In the genomic region with DNA sequence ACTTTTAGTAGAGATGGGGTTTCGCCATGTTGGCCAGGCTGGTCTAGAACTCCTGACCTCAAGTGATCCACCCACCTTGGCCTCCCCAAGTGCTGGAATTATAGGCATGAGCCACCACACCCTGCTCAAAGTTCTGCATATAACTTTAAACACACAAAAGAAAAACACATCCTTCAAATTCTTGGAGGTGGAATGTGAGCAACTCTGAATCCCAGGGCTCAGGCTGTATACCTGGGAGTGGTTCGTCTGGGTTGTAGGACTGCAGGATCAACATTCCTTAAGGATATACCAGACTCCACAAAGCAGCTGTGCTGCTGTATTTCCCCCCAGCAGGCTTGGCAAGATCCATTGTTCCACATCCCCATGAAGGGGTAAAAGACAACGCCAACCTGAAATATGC, we compare ENCODE assay signal across 24 cellular contexts.
DNase-seq lines count a peak whose midpoint lies in the region; ATAC-seq and TF ChIP-seq lines count a peak whose summit lies in the region.
"Had no signal": no experiment of that assay in that cellular context is flagged by ENCODE, and none has a peak within 500 bp of the region (broad histone marks: within the 10 kb centered on the region; RNA-seq: fewer than 3 reads in every experiment).

No MANE protein-coding gene starts in this region.

- H3K4me1 ChIP-seq in mucosa of rectum (ENCODE audit: control insufficient read depth in 2 of 2, insufficient read depth in 2 of 2, low read length in 2 of 2), result peaks cover 15 to 22% of the 10 kb centered on the region in 2 donors
- H3K4me1 ChIP-seq: parathyroid adenoma had no signal

- peak overlapping the region; percentile 29 to 74 for H3K27ac ChIP-seq in mucosa of rectum (ENCODE audit: low read depth in 2 of 2, low read length in 2 of 2)
- H3K27ac ChIP-seq: KMS-11, left ventricle myocardium inferior, parathyroid adenoma had no signal

- TF ChIP-seq CTCF in AG10803 (conservative IDR thresholded peaks at IDR 0.05; ENCODE audit: low read length) (no peak), epithelial cell of esophagus (IDR thresholded peaks at IDR 0.05; ENCODE audit: insufficient read depth, low read depth, low read length, missing control alignments) (no peak)

- no peaks in the 10 kb centered on the region for H3K27me3 ChIP-seq in mucosa of rectum (ENCODE audit: control insufficient read depth in 2 of 2, insufficient read depth in 2 of 2, low read length in 2 of 2)
- H3K27me3 ChIP-seq: gastrocnemius medialis had no signal

- H3K9me3 ChIP-seq in mucosa of rectum (ENCODE audit: control insufficient read depth in 2 of 2, low read length in 2 of 2), result no peaks in the 10 kb centered on the region
- H3K9me3 ChIP-seq: gastrocnemius medialis, left ventricle myocardium inferior had no signal

- ATAC-seq in HG02981 (IDR thresholded peaks at IDR 0.05; ENCODE audit: unreplicated experiment) (no peak), HG03039 (IDR thresholded peaks at IDR 0.05; ENCODE audit: unreplicated experiment) (no peak)
- ATAC-seq: gastrocnemius medialis; naive thymus-derived CD4-positive, alpha-beta T cell had no signal

- no peak overlapping the region for H3K9ac ChIP-seq in mucosa of rectum (ENCODE audit: low read depth in 1 of 2, low read length in 2 of 2)
- H3K9ac ChIP-seq: KMS-11, parathyroid adenoma had no signal

- H3K36me3 ChIP-seq in mucosa of rectum (ENCODE audit: control insufficient read depth in 2 of 2, insufficient read depth in 2 of 2, low read length in 2 of 2), result no peaks in the 10 kb centered on the region
- H3K36me3 ChIP-seq: gastrocnemius medialis, left ventricle myocardium inferior had no signal

- H3K4me3 ChIP-seq in AG10803 (ENCODE audit: low read length) (no peak overlapping the region), epithelial cell of esophagus (ENCODE audit: low read length) (no peak overlapping the region), mucosa of rectum (ENCODE audit: low read length in 2 of 2) (no peak overlapping the region)
- H3K4me3 ChIP-seq: gastrocnemius medialis, left ventricle myocardium inferior, skin epidermis had no signal

- DNase-seq in AG10803 (ENCODE audit: low read depth) (peak; percentile 17), NCI-H226 (peak; percentile 90), epithelial cell of esophagus (ENCODE audit: low read depth) (peak; percentile 51), superior temporal gyrus (ENCODE audit: extremely low spot score) (no peak), NCI-H1694 (lab: John Stamatoyannopoulos, UW) (no peak)
- DNase-seq: ACHN; activated CD4-positive, alpha-beta T cell treated with anti-CD3 and anti-CD28 coated beads, Interleukin-2, amount 50 U/mL, for 4 hours; activated gamma-delta T cell treated with Interleukin-2 at 50 U/mL for 16 hours; amniotic stem cell; caudate nucleus; erythroblast; gastrocnemius medialis; left ventricle myocardium inferior; naive thymus-derived CD4-positive, alpha-beta T cell; NCI-H1048; NCI-H2029 treated with DMSO at 0.1 percent for 48 hours; NCI-H446; NK-92 treated with Interleukin-12 subunit alpha and Interleukin-12 subunit beta, amount 100 ng/mL, for 24 hours had no signal

Comparison
In these comparisons a context has a peak if more than half of its experiments do, and no peak if none do; other contexts are left out.
1. DNase-seq: peak in AG10803 (single experiment), NCI-H226 (single experiment) and epithelial cell of esophagus (single experiment); none in superior temporal gyrus (single experiment) and NCI-H1694 (single experiment).